Comparison of ENCODE assay signal across 2 cellular contexts in the genomic region with DNA sequence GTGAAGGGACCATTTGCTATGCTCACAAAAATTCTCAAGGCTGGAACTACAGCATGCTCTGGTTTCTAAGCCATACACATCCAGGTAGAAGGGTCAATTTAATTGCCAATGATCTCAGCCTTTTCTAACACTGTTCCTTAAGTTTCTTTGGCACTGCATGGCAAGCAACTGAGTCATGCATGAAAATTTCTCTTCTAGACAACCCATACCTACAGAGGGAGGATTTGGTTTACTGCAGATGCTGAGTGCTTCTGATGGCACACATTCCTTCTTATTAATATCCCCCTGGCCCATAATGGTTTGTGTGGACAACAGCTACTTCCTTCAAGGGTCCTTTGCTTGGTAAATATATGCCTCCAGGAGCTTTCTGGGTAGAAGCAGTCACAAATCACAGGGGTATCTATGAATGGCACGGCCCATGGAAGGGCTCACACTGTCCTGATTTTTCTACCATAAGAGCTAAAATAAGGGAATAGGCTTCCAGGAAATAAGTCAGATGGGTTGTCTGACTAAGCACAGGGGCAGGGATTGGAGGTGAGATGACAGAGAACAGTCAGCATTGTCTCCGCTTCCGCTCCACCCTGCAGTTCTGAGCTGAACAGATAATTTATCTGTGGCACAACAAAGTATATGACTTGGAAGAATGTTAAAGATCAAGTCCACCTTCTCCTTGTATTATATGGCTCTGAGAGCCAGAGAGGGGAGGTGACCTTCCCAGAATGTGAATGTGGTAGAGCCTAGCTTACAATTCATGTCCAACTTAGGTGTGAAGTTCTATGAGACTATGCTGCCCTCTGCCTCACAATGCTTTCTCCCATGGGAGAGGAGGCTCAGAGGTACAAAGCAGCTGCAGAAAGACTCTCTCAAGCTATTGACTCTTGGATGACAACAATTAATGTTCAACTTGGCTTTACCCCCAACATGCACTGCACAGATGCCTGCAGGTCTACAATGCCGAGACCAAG.
TF ChIP-seq lines count a peak whose summit lies in the region.

No MANE protein-coding gene starts in this region.

TF ChIP-seq in liver, 16 proteins besides CTCF, POLR2A, EP300 and RAD21:
- TF ChIP-seq, protein P1, sequence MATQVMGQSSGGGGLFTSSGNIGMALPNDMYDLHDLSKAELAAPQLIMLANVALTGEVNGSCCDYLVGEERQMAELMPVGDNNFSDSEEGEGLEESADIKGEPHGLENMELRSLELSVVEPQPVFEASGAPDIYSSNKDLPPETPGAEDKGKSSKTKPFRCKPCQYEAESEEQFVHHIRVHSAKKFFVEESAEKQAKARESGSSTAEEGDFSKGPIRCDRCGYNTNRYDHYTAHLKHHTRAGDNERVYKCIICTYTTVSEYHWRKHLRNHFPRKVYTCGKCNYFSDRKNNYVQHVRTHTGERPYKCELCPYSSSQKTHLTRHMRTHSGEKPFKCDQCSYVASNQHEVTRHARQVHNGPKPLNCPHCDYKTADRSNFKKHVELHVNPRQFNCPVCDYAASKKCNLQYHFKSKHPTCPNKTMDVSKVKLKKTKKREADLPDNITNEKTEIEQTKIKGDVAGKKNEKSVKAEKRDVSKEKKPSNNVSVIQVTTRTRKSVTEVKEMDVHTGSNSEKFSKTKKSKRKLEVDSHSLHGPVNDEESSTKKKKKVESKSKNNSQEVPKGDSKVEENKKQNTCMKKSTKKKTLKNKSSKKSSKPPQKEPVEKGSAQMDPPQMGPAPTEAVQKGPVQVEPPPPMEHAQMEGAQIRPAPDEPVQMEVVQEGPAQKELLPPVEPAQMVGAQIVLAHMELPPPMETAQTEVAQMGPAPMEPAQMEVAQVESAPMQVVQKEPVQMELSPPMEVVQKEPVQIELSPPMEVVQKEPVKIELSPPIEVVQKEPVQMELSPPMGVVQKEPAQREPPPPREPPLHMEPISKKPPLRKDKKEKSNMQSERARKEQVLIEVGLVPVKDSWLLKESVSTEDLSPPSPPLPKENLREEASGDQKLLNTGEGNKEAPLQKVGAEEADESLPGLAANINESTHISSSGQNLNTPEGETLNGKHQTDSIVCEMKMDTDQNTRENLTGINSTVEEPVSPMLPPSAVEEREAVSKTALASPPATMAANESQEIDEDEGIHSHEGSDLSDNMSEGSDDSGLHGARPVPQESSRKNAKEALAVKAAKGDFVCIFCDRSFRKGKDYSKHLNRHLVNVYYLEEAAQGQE (IDR thresholded peaks at IDR 0.05) = no peak
- TF ChIP-seq RXRA (IDR thresholded peaks at IDR 0.05) (no peak), HNF4G (IDR thresholded peaks at IDR 0.05) (no peak), FOXA1 (IDR thresholded peaks at IDR 0.05) (no peak), HNF4A (conservative IDR thresholded peaks at IDR 0.05) (no peak)

TF ChIP-seq in HepG2, 621 proteins besides CTCF, POLR2A, EP300 and RAD21:
- TF ChIP-seq, protein P2, sequence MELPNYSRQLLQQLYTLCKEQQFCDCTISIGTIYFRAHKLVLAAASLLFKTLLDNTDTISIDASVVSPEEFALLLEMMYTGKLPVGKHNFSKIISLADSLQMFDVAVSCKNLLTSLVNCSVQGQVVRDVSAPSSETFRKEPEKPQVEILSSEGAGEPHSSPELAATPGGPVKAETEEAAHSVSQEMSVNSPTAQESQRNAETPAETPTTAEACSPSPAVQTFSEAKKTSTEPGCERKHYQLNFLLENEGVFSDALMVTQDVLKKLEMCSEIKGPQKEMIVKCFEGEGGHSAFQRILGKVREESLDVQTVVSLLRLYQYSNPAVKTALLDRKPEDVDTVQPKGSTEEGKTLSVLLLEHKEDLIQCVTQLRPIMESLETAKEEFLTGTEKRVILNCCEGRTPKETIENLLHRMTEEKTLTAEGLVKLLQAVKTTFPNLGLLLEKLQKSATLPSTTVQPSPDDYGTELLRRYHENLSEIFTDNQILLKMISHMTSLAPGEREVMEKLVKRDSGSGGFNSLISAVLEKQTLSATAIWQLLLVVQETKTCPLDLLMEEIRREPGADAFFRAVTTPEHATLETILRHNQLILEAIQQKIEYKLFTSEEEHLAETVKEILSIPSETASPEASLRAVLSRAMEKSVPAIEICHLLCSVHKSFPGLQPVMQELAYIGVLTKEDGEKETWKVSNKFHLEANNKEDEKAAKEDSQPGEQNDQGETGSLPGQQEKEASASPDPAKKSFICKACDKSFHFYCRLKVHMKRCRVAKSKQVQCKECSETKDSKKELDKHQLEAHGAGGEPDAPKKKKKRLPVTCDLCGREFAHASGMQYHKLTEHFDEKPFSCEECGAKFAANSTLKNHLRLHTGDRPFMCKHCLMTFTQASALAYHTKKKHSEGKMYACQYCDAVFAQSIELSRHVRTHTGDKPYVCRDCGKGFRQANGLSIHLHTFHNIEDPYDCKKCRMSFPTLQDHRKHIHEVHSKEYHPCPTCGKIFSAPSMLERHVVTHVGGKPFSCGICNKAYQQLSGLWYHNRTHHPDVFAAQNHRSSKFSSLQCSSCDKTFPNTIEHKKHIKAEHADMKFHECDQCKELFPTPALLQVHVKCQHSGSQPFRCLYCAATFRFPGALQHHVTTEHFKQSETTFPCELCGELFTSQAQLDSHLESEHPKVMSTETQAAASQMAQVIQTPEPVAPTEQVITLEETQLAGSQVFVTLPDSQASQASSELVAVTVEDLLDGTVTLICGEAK (IDR thresholded peaks at IDR 0.05) = no peak
- TF ChIP-seq, protein P2 (CRISPR knock-in tag; IDR thresholded peaks at IDR 0.05) = no peak
- TF ChIP-seq, protein P3, sequence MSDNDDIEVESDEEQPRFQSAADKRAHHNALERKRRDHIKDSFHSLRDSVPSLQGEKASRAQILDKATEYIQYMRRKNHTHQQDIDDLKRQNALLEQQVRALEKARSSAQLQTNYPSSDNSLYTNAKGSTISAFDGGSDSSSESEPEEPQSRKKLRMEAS (IDR thresholded peaks at IDR 0.05) = no peak
- TF ChIP-seq, protein P4, sequence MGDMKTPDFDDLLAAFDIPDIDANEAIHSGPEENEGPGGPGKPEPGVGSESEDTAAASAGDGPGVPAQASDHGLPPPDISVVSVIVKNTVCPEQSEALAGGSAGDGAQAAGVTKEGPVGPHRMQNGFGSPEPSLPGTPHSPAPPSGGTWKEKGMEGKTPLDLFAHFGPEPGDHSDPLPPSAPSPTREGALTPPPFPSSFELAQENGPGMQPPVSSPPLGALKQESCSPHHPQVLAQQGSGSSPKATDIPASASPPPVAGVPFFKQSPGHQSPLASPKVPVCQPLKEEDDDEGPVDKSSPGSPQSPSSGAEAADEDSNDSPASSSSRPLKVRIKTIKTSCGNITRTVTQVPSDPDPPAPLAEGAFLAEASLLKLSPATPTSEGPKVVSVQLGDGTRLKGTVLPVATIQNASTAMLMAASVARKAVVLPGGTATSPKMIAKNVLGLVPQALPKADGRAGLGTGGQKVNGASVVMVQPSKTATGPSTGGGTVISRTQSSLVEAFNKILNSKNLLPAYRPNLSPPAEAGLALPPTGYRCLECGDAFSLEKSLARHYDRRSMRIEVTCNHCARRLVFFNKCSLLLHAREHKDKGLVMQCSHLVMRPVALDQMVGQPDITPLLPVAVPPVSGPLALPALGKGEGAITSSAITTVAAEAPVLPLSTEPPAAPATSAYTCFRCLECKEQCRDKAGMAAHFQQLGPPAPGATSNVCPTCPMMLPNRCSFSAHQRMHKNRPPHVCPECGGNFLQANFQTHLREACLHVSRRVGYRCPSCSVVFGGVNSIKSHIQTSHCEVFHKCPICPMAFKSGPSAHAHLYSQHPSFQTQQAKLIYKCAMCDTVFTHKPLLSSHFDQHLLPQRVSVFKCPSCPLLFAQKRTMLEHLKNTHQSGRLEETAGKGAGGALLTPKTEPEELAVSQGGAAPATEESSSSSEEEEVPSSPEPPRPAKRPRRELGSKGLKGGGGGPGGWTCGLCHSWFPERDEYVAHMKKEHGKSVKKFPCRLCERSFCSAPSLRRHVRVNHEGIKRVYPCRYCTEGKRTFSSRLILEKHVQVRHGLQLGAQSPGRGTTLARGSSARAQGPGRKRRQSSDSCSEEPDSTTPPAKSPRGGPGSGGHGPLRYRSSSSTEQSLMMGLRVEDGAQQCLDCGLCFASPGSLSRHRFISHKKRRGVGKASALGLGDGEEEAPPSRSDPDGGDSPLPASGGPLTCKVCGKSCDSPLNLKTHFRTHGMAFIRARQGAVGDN (CRISPR knock-in tag; IDR thresholded peaks at IDR 0.05) = no peak
- TF ChIP-seq ZNF17 (CRISPR knock-in tag; IDR thresholded peaks at IDR 0.05) (no peak), ISX (CRISPR knock-in tag; conservative IDR thresholded peaks at IDR 0.05) (no peak), SP5 (CRISPR knock-in tag; IDR thresholded peaks at IDR 0.05; ENCODE audit: borderline replicate concordance, low read depth) (no peak)
